In genomic region chr4:94207469-94208224, GRCh38 we compare ENCODE assay signal across 8 cellular contexts. TPM values are rescaled to one million over a fixed set of nuclear protein-coding genes. Genes with fewer than 3 reads are reported as not detected.
DNase-seq lines count a peak whose midpoint lies in the region; ATAC-seq, FAIRE-seq and TF ChIP-seq lines count a peak whose summit lies in the region.

Gene SMARCAD1, plus strand, starts transcription at chr4:94207865. Its CDS starts 530 bp downstream, at chr4:94208395.

- ATAC-seq in GM19035 (IDR thresholded peaks at IDR 0.05; ENCODE audit: unreplicated experiment) (peak; percentile 95), HG03354 (IDR thresholded peaks at IDR 0.05; ENCODE audit: poor library complexity, severe bottlenecking, unreplicated experiment) (peak; percentile 96)
- ATAC-seq in activated CD4-positive, CD25-positive, alpha-beta regulatory T cell treated with anti-CD3 and anti-CD28 coated beads, Interleukin-2, amount 50 U/mL, for 24 hours = peak; percentile 92 to 94

- H3K9me1 ChIP-seq in keratinocyte (ENCODE audit: control insufficient read depth, extremely low read depth, insufficient read depth, low read length) = no peaks in the 10 kb centered on the region

- peak within 1 kb of the TSS; percentile 98 for H3K27ac ChIP-seq in keratinocyte (ENCODE audit: control insufficient read depth, insufficient read depth, low read length)

- peak; percentile 85 for DNase-seq in AG09319 (ENCODE audit: extremely low read depth, low read depth)
- peak; percentile 84 for DNase-seq in NCI-H446 treated with DMSO at 0.1 percent for 48 hours (lab: John Stamatoyannopoulos, UW)
- peak; percentile 96 for DNase-seq in cerebellar cortex (ENCODE audit: low spot score)
- DNase-seq in keratinocyte (ENCODE audit: low read depth, low spot score) = peak; percentile 28
- DNase-seq in stimulated activated CD4-positive, alpha-beta T cell treated with anti-CD3 and anti-CD28 coated beads, Interleukin-15, amount 100 ng/mL, for 1 hour (ENCODE audit: low read depth in 1 of 2, low spot score in 1 of 2) = peak; percentile 65 to 72

- H3K9me3 ChIP-seq in keratinocyte (ENCODE audit: control insufficient read depth, low read depth, low read length) = no peaks in the 10 kb centered on the region

- H3K4me2 ChIP-seq in keratinocyte (ENCODE audit: control insufficient read depth, extremely low read depth, insufficient read depth, low read depth, low read length) = peak within 1 kb of the TSS; percentile 96

- peaks cover 40% of the 10 kb centered on the region for H3K79me2 ChIP-seq in keratinocyte (ENCODE audit: control insufficient read depth, insufficient read depth, low read length)

- H2AFZ ChIP-seq in keratinocyte (ENCODE audit: control insufficient read depth, low read length) = peak within 1 kb of the TSS; percentile 99

- peaks cover 3 to 11% of the 10 kb centered on the region in 2 experiments for H3K36me3 ChIP-seq in keratinocyte (ENCODE audit: control insufficient read depth in 2 of 2, extremely low read depth in 1 of 2, insufficient read depth in 2 of 2, low read length in 2 of 2)

- dilution Hi-C loops in keratinocyte (cut with MboI; ENCODE audit: extremely low pct_ligation_motif_present, low sequenced_read_pairs) = no loop called here

- H3K4me1 ChIP-seq in keratinocyte (ENCODE audit: control insufficient read depth, extremely low read depth, insufficient read depth, low read length) = peaks cover 17% of the 10 kb centered on the region

- peak within 1 kb of the TSS; percentile 95 for H3K9ac ChIP-seq in keratinocyte (ENCODE audit: control insufficient read depth, extremely low read depth, insufficient read depth, low read length)

- no peaks in the 10 kb centered on the region for H3K27me3 ChIP-seq in keratinocyte (ENCODE audit: control insufficient read depth, extremely low read depth, insufficient read depth, low read length)

- peak; percentile 90 for FAIRE-seq in keratinocyte (lab: Jason Lieb, UNC)

- H4K20me1 ChIP-seq in keratinocyte (ENCODE audit: control insufficient read depth, extremely low read depth, insufficient read depth, low read length) = no peaks in the 10 kb centered on the region

- peak within 1 kb of the TSS; percentile 82 to 97 (median 88) for H3K4me3 ChIP-seq in keratinocyte (ENCODE audit: control insufficient read depth in 2 of 3, extremely low read depth in 1 of 3, insufficient read depth in 2 of 3, low read depth in 1 of 3, low read length in 3 of 3)

- TF ChIP-seq CTCF in AG09319 (IDR thresholded peaks at IDR 0.05; ENCODE audit: low read depth, low read length) (no peak), keratinocyte (optimal IDR thresholded peaks at IDR 0.05 in 1 of 3, IDR thresholded peaks at IDR 0.05 in 1 of 3, conservative IDR thresholded peaks at IDR 0.05 in 1 of 3; ENCODE audit: extremely low read depth in 1 of 3, insufficient read depth in 2 of 3, low read length in 3 of 3) (no peak)

RNA-seq across cellular contexts. Expression of gene SMARCAD1, which starts in this region (rescaled TPM):
- 14.8 to 27.8 TPM (median 18.4 TPM) in 3 replicates for polyA plus RNA-seq in keratinocyte
- 23.3 TPM for polyA plus RNA-seq in keratinocyte (2011; ENCODE audit: low read depth)
- 7.8 and 16.4 TPM in 2 replicates for polyA plus RNA-seq in keratinocyte (2011; cell fraction: cytosol; rRNA removed)
- 27.9 and 41.9 TPM in 2 replicates for polyA plus RNA-seq in keratinocyte (2011; cell fraction: nucleus; rRNA removed)
- 8.3 and 12.6 TPM in 2 replicates for polyA plus RNA-seq in keratinocyte (2012; ENCODE audit: low replicate concordance)
- polyA minus RNA-seq in keratinocyte = 8.5 to 51.0 TPM (median 27.5 TPM) in 3 replicates
- 11.3 TPM for polyA minus RNA-seq in keratinocyte (2011; cell fraction: cytosol; rRNA and poly(A)+ RNA removed)
- 27.4 and 60.0 TPM in 2 replicates for polyA minus RNA-seq in keratinocyte (2011; cell fraction: nucleus; rRNA and poly(A)+ RNA removed)

Comparison
In these comparisons a context has a peak if more than half of its experiments do, and no peak if none do; other contexts are left out.
1. Peak in every context shown above with its lines: DNase-seq, ATAC-seq, H3K4me3 ChIP-seq and H3K27ac ChIP-seq.
2. DNase-seq: peak in every context shown above with its lines; median percentile 96 in cerebellar cortex; 85 in AG09319; 84 in NCI-H446 treated with DMSO at 0.1 percent for 48 hours; 68 in stimulated activated CD4-positive, alpha-beta T cell treated with anti-CD3 and anti-CD28 coated beads, Interleukin-15, amount 100 ng/mL, for 1 hour; 28 in keratinocyte.